Comparison of ENCODE assay signal across 8 cellular contexts in genomic region chr1:42682484-42682738, GRCh38. TPM values are rescaled to one million over a fixed set of nuclear protein-coding genes. Genes with fewer than 3 reads are reported as not detected.
DNase-seq lines count a peak whose midpoint lies in the region; ATAC-seq and TF ChIP-seq lines count a peak whose summit lies in the region.
"Not testable (repeated sequence)": the region's sequence is repeated elsewhere in the genome, so short reads cannot be mapped to it uniquely, and the experiment has no call there.

No MANE protein-coding gene starts in this region.

- CTCF ChIA-PET in Calu3 (lab: Charles Lee), result interaction anchor here (0.5 to 1.6 kb wide), 7 partner anchors 9 to 223 kb away, joined by 3 to 16 read pairs (median 3); partner anchors contain the start of genes C1orf50, P3H1, PPIH and ZNF691
- CTCF ChIA-PET in naive thymus-derived CD4-positive, alpha-beta T cell (lab: Charles Lee), result interaction anchor here (0.6 to 1.5 kb wide), 3 partner anchors 12 to 164 kb away, joined by 3 to 6 read pairs (median 3); partner anchors contain the start of genes PPIH and ZNF691

- ATAC-seq in GM21786 (IDR thresholded peaks at IDR 0.05; ENCODE audit: unreplicated experiment) (peak; percentile 8), HG03432 (IDR thresholded peaks at IDR 0.05; ENCODE audit: unreplicated experiment) (peak; percentile 26), heart right ventricle (peak in 3 of 8 donors; percentile 0 to 36 (median 6))
- ATAC-seq in naive thymus-derived CD4-positive, alpha-beta T cell, result peak; percentile 21

- H3K9me3 ChIP-seq in WERI-Rb-1 (ENCODE audit: severe bottlenecking); breast epithelium; heart right ventricle; naive thymus-derived CD4-positive, alpha-beta T cell (ENCODE audit: control insufficient read depth in 2 of 3, low read length in 3 of 3); subcutaneous abdominal adipose tissue (ENCODE audit: control insufficient read depth in 5 of 5, low read length in 5 of 5): not testable (repeated sequence)

- peaks cover 62% of the 10 kb centered on the region for H3K36me3 Mint-ChIP-seq in Calu3 (ENCODE audit: insufficient read depth, unreplicated experiment)
- peaks cover 0 to 24% (median 15%) of the 10 kb centered on the region in 5 donors for H3K36me3 Mint-ChIP-seq in naive thymus-derived CD4-positive, alpha-beta T cell

- not testable (repeated sequence) for TF ChIP-seq POLR2A in breast epithelium (IDR thresholded peaks at IDR 0.05)

- H3K36me3 ChIP-seq in WERI-Rb-1 (peaks cover 45% of the 10 kb centered on the region), heart right ventricle (peaks cover 0 to 31% (median 0%) of the 10 kb centered on the region in 9 donors)
- H3K36me3 ChIP-seq in breast epithelium; naive thymus-derived CD4-positive, alpha-beta T cell (ENCODE audit: control insufficient read depth in 2 of 3, insufficient read depth in 3 of 3, low read length in 3 of 3); subcutaneous abdominal adipose tissue (ENCODE audit: control insufficient read depth in 5 of 5, insufficient read depth in 5 of 5, low read length in 5 of 5): not testable (repeated sequence)

- POLR2A ChIA-PET in naive thymus-derived CD4-positive, alpha-beta T cell (lab: Charles Lee), result interaction anchor here (0.6 to 4.8 kb wide), 24 partner anchors 8 to 490 kb away, joined by 3 to 85 read pairs (median 5); partner anchors contain the start of genes C1orf50, CCDC30, CFAP57 and EBNA1BP2

- H3K27me3 ChIP-seq in WERI-Rb-1 (ENCODE audit: insufficient read depth, low read depth, severe bottlenecking); breast epithelium; heart right ventricle; naive thymus-derived CD4-positive, alpha-beta T cell (ENCODE audit: control insufficient read depth in 2 of 2, insufficient read depth in 2 of 2, low read length in 2 of 2); subcutaneous abdominal adipose tissue (ENCODE audit: control insufficient read depth in 5 of 5, insufficient read depth in 4 of 5, low read length in 5 of 5): not testable (repeated sequence)

- not testable (repeated sequence) for DNase-seq in Calu3; breast epithelium (ENCODE audit: low spot score in 2 of 2); heart right ventricle; naive thymus-derived CD4-positive, alpha-beta T cell
- peak; percentile 31 for DNase-seq in WERI-Rb-1

- peaks cover 7 to 15% of the 10 kb centered on the region in 2 donors for H3K4me1 ChIP-seq in breast epithelium
- H3K4me1 ChIP-seq in heart right ventricle, result peaks cover 4 to 61% (median 55%) of the 10 kb centered on the region in 9 donors
- peaks cover 40 to 48% of the 10 kb centered on the region in 2 donors for H3K4me1 ChIP-seq in naive thymus-derived CD4-positive, alpha-beta T cell (ENCODE audit: control insufficient read depth in 2 of 2, insufficient read depth in 2 of 2, low read length in 2 of 2)
- peaks cover 0 to 64% (median 56%) of the 10 kb centered on the region in 5 donors for H3K4me1 ChIP-seq in subcutaneous abdominal adipose tissue (ENCODE audit: control insufficient read depth in 5 of 5, insufficient read depth in 5 of 5, low read length in 5 of 5)

- H3K4me3 ChIP-seq in WERI-Rb-1 (ENCODE audit: low read depth, low read length) (peak overlapping the region; percentile 97), breast epithelium (peak overlapping the region; percentile 66 to 94 (median 80)), heart right ventricle (peak overlapping the region; percentile 63 to 86 (median 82)), subcutaneous abdominal adipose tissue (ENCODE audit: low read depth in 1 of 5, low read length in 5 of 5) (peak overlapping the region in 4 of 5 donors; percentile 59 to 84 (median 78))
- H3K4me3 ChIP-seq in naive thymus-derived CD4-positive, alpha-beta T cell (ENCODE audit: low read length), result not testable (repeated sequence)

- H3K27me3 Mint-ChIP-seq in Calu3 (ENCODE audit: unreplicated experiment); naive thymus-derived CD4-positive, alpha-beta T cell: not testable (repeated sequence)

- H3K9ac ChIP-seq in subcutaneous abdominal adipose tissue (ENCODE audit: low read length in 5 of 5), result peak overlapping the region in 2 of 5 donors; percentile 52 to 97

- 0 to 1% methylated on average over 11 to 33 of the region's 33 CpGs for WGBS in heart right ventricle, 2 donors

- BruUV-seq in Calu3 (replicated peaks; lab: Mats Ljungman, UMichigan), result not testable (repeated sequence)

- H3K4me3 Mint-ChIP-seq in Calu3 (ENCODE audit: low read depth, unreplicated experiment), result peak overlapping the region; percentile 80
- H3K4me3 Mint-ChIP-seq in naive thymus-derived CD4-positive, alpha-beta T cell, result peak overlapping the region; percentile 91 to 99 (median 96)

- H3K27ac ChIP-seq in WERI-Rb-1 (peak overlapping the region; percentile 91), breast epithelium (peak overlapping the region; percentile 86 to 91), heart right ventricle (peak overlapping the region; percentile 90 to 98 (median 94))
- H3K27ac ChIP-seq in naive thymus-derived CD4-positive, alpha-beta T cell (ENCODE audit: low read depth, low read length), result peak overlapping the region; percentile 65
- not testable (repeated sequence) for H3K27ac ChIP-seq in subcutaneous abdominal adipose tissue (ENCODE audit: low read depth, low read length)

- H3K9me3 Mint-ChIP-seq in Calu3 (ENCODE audit: low read depth, unreplicated experiment); naive thymus-derived CD4-positive, alpha-beta T cell: not testable (repeated sequence)

- peak overlapping the region; percentile 99 for H3K27ac Mint-ChIP-seq in Calu3 (ENCODE audit: unreplicated experiment)
- peak overlapping the region; percentile 93 to 98 (median 97) for H3K27ac Mint-ChIP-seq in naive thymus-derived CD4-positive, alpha-beta T cell

- not testable (repeated sequence) for TF ChIP-seq CTCF in Calu3 (IDR thresholded peaks at IDR 0.05; ENCODE audit: unreplicated experiment); WERI-Rb-1 (IDR thresholded peaks at IDR 0.05; ENCODE audit: low read depth, low read length); breast epithelium (IDR thresholded peaks at IDR 0.05); heart right ventricle (IDR thresholded peaks at IDR 0.05)

- H3K4me1 Mint-ChIP-seq in Calu3 (ENCODE audit: low read depth, unreplicated experiment), result peaks cover 52% of the 10 kb centered on the region
- H3K4me1 Mint-ChIP-seq in naive thymus-derived CD4-positive, alpha-beta T cell, result peaks cover 46 to 71% (median 59%) of the 10 kb centered on the region in 7 donors

- intact Hi-C loops in Calu3 (cut with micrococcal nuclease; ENCODE audit: unreplicated experiment); breast epithelium (cut with DNase I; ENCODE audit: low total_unique reads): not testable (repeated sequence)
- intact Hi-C loops in heart right ventricle (cut with DNase I), result loop anchor here in 3 of 10 donors (5.0 to 10.0 kb wide), 3 partner anchors 338 to 348 kb away; partner anchors contain the start of gene FOXJ3 (in 1 of the 3)
- intact Hi-C loops in naive thymus-derived CD4-positive, alpha-beta T cell (cut with micrococcal nuclease), result loop anchor here (1.0 to 10.0 kb wide), 16 partner anchors 24 to 1262 kb away; partner anchors contain the start of genes C1orf50 (in 2 of the 2), CCDC30 (in 2 of the 2), CFAP57 (in 2 of the 2) and EBNA1BP2 (in 2 of the 2)

RNA-seq across cellular contexts. Expression of gene YBX1, which starts 0.2 kb away (rescaled TPM):
- total RNA-seq in Calu3 (2022), result 808 and 937 TPM in 2 replicates
- total RNA-seq in breast epithelium, result 100 to 1,000 TPM; 332 to 694 (median 485) TPM
- total RNA-seq in heart right ventricle, result 100 to 1,000 TPM; 639 to 983 (median 777) TPM
- 1,000 to 10,000 TPM in 1 of 2 donors, 100 to 1,000 TPM in 1; 300 to 1,036 TPM for polyA plus RNA-seq in heart right ventricle
- total RNA-seq in naive thymus-derived CD4-positive, alpha-beta T cell, result 100 to 1,000 TPM; 277 to 471 (median 287) TPM
- polyA plus RNA-seq in naive thymus-derived CD4-positive, alpha-beta T cell, result 10 to 100 TPM; 66.6 to 71.2 TPM

RNA-seq across cellular contexts. Expression of gene PPIH, which starts 24.2 kb away (rescaled TPM):
- total RNA-seq in Calu3 (2022) (58.6 and 68.3 TPM in 2 replicates), breast epithelium (10 to 100 TPM; 21.6 to 37.9 (median 24.6) TPM), heart right ventricle (10 to 100 TPM; 15.2 to 23.0 (median 18.3) TPM)
- 10 to 100 TPM; 26.6 to 38.6 TPM for polyA plus RNA-seq in heart right ventricle
- total RNA-seq in naive thymus-derived CD4-positive, alpha-beta T cell, result 10 to 100 TPM; 28.0 to 76.8 (median 40.7) TPM
- polyA plus RNA-seq in naive thymus-derived CD4-positive, alpha-beta T cell, result 10 to 100 TPM; 70.1 to 79.7 TPM

RNA-seq across cellular contexts. Expression of gene CLDN19, which starts 57.6 kb away (rescaled TPM):
- total RNA-seq in Calu3 (2022), result not detected in 2 replicates
- 1 to 10 TPM in 2 of 3 donors, not detected in 1; 2.9 to 3.1 TPM for total RNA-seq in breast epithelium
- not detected for total RNA-seq in heart right ventricle
- polyA plus RNA-seq in heart right ventricle, result under 1 TPM in 1 of 2 donors, not detected in 1; 0.06 TPM
- total RNA-seq in naive thymus-derived CD4-positive, alpha-beta T cell, result not detected
- not detected for polyA plus RNA-seq in naive thymus-derived CD4-positive, alpha-beta T cell
